In the genomic region with DNA sequence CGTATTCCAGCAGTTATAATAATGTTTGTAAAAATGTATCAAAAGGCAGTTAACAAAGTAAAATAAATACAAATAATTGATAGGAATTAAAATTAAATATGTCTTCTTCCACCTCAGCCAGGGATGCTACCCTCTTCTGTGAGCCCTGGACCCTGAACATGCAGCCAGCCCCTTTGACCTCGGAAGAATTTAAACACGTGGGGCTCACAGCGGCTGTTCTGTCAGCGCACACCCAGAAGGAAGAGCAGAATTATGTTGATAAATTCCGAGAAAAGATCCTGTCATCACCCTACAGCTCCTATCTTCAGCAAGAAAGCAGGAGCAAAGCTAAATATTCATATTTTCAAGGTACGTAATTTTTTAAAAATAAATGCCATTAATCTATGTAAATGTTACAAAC, we compare ENCODE assay signal across 1 cellular context.
TF ChIP-seq lines count a peak whose summit lies in the region.

No MANE protein-coding gene starts in this region.

TF ChIP-seq in K562, 482 proteins besides CTCF, POLR2A, EP300 and RAD21 (continued from another document):
- TF ChIP-seq, protein P1, sequence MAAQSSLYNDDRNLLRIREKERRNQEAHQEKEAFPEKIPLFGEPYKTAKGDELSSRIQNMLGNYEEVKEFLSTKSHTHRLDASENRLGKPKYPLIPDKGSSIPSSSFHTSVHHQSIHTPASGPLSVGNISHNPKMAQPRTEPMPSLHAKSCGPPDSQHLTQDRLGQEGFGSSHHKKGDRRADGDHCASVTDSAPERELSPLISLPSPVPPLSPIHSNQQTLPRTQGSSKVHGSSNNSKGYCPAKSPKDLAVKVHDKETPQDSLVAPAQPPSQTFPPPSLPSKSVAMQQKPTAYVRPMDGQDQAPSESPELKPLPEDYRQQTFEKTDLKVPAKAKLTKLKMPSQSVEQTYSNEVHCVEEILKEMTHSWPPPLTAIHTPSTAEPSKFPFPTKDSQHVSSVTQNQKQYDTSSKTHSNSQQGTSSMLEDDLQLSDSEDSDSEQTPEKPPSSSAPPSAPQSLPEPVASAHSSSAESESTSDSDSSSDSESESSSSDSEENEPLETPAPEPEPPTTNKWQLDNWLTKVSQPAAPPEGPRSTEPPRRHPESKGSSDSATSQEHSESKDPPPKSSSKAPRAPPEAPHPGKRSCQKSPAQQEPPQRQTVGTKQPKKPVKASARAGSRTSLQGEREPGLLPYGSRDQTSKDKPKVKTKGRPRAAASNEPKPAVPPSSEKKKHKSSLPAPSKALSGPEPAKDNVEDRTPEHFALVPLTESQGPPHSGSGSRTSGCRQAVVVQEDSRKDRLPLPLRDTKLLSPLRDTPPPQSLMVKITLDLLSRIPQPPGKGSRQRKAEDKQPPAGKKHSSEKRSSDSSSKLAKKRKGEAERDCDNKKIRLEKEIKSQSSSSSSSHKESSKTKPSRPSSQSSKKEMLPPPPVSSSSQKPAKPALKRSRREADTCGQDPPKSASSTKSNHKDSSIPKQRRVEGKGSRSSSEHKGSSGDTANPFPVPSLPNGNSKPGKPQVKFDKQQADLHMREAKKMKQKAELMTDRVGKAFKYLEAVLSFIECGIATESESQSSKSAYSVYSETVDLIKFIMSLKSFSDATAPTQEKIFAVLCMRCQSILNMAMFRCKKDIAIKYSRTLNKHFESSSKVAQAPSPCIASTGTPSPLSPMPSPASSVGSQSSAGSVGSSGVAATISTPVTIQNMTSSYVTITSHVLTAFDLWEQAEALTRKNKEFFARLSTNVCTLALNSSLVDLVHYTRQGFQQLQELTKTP (IDR thresholded peaks at IDR 0.05; ENCODE audit: low read depth in 1 of 2, partially characterized antibody in 2 of 2) = no peak
- no peak for TF ChIP-seq NR0B1 (IDR thresholded peaks at IDR 0.05; ENCODE audit: partially characterized antibody)
- peak; percentile 93 for TF ChIP-seq NR2C1 (IDR thresholded peaks at IDR 0.05)
- TF ChIP-seq NR2C1 (tag; IDR thresholded peaks at IDR 0.05) = peak; percentile 93
- no peak for TF ChIP-seq EWSR1 (IDR thresholded peaks at IDR 0.05; ENCODE audit: borderline replicate concordance, low read depth, partially characterized antibody)
- TF ChIP-seq MAFG (tag; conservative IDR thresholded peaks at IDR 0.05) = no peak
- TF ChIP-seq CREB1 (IDR thresholded peaks at IDR 0.05) = no peak
- no peak for TF ChIP-seq CREB1 (CRISPR knock-in tag; IDR thresholded peaks at IDR 0.05)
- no peak for TF ChIP-seq ETV1 (tag; conservative IDR thresholded peaks at IDR 0.05; ENCODE audit: low read depth)
- TF ChIP-seq NFYB (IDR thresholded peaks at IDR 0.05; ENCODE audit: extremely low read depth, insufficient read length) = no peak
- TF ChIP-seq NKRF (IDR thresholded peaks at IDR 0.05; ENCODE audit: borderline replicate concordance) = no peak
- TF ChIP-seq POLR3G (IDR thresholded peaks at IDR 0.05; ENCODE audit: extremely low read depth, insufficient read length, insufficient replicate concordance) = no peak
- TF ChIP-seq HBP1 (CRISPR knock-in tag; IDR thresholded peaks at IDR 0.05) = no peak
- TF ChIP-seq ZNF311 (CRISPR knock-in tag; IDR thresholded peaks at IDR 0.05) = no peak
- no peak for TF ChIP-seq STAT5A (IDR thresholded peaks at IDR 0.05; ENCODE audit: borderline replicate concordance, low read length)
- 0 out of 2 replicates have a peak, but pooled peaks have one; percentile 41 for TF ChIP-seq MYC (IDR thresholded peaks at IDR 0.05; ENCODE audit: low read depth, low read length)
- TF ChIP-seq MYC (CRISPR knock-in tag; IDR thresholded peaks at IDR 0.05; ENCODE audit: borderline replicate concordance, low read depth) = no peak
- TF ChIP-seq, protein P2, sequence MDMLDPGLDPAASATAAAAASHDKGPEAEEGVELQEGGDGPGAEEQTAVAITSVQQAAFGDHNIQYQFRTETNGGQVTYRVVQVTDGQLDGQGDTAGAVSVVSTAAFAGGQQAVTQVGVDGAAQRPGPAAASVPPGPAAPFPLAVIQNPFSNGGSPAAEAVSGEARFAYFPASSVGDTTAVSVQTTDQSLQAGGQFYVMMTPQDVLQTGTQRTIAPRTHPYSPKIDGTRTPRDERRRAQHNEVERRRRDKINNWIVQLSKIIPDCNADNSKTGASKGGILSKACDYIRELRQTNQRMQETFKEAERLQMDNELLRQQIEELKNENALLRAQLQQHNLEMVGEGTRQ (CRISPR knock-in tag; IDR thresholded peaks at IDR 0.05) = peak; percentile 45
- TF ChIP-seq MEIS2 (IDR thresholded peaks at IDR 0.05; ENCODE audit: partially characterized antibody) = peak; percentile 48
- TF ChIP-seq TAF7 (tag; IDR thresholded peaks at IDR 0.05) = no peak
- TF ChIP-seq ZNF655 (CRISPR knock-in tag; IDR thresholded peaks at IDR 0.05) = no peak
- TF ChIP-seq ZNF197 (CRISPR knock-in tag; IDR thresholded peaks at IDR 0.05; ENCODE audit: low read depth) = no peak
- TF ChIP-seq, protein P3, sequence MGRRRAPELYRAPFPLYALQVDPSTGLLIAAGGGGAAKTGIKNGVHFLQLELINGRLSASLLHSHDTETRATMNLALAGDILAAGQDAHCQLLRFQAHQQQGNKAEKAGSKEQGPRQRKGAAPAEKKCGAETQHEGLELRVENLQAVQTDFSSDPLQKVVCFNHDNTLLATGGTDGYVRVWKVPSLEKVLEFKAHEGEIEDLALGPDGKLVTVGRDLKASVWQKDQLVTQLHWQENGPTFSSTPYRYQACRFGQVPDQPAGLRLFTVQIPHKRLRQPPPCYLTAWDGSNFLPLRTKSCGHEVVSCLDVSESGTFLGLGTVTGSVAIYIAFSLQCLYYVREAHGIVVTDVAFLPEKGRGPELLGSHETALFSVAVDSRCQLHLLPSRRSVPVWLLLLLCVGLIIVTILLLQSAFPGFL (CRISPR knock-in tag; IDR thresholded peaks at IDR 0.05) = no peak
- TF ChIP-seq SREBF1 (IDR thresholded peaks at IDR 0.05; ENCODE audit: borderline replicate concordance, low read depth, low read length) = no peak
- TF ChIP-seq, protein P4, sequence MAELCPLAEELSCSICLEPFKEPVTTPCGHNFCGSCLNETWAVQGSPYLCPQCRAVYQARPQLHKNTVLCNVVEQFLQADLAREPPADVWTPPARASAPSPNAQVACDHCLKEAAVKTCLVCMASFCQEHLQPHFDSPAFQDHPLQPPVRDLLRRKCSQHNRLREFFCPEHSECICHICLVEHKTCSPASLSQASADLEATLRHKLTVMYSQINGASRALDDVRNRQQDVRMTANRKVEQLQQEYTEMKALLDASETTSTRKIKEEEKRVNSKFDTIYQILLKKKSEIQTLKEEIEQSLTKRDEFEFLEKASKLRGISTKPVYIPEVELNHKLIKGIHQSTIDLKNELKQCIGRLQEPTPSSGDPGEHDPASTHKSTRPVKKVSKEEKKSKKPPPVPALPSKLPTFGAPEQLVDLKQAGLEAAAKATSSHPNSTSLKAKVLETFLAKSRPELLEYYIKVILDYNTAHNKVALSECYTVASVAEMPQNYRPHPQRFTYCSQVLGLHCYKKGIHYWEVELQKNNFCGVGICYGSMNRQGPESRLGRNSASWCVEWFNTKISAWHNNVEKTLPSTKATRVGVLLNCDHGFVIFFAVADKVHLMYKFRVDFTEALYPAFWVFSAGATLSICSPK (IDR thresholded peaks at IDR 0.05; ENCODE audit: borderline replicate concordance) = no peak
- no peak for TF ChIP-seq NFE2 (IDR thresholded peaks at IDR 0.05; ENCODE audit: low read depth)
- no peak for TF ChIP-seq CBX1 (IDR thresholded peaks at IDR 0.05; ENCODE audit: low read depth)
- no peak for TF ChIP-seq STAT5B (CRISPR knock-in tag; IDR thresholded peaks at IDR 0.05)
- no peak for TF ChIP-seq KLF1 (tag; IDR thresholded peaks at IDR 0.05)
- TF ChIP-seq HMG20A (CRISPR knock-in tag; conservative IDR thresholded peaks at IDR 0.05) = no peak
- TF ChIP-seq DPF2 (IDR thresholded peaks at IDR 0.05) = no peak
- no peak for TF ChIP-seq CHD1 (IDR thresholded peaks at IDR 0.05; ENCODE audit: low read length)
- no peak for TF ChIP-seq CAMTA2 (CRISPR knock-in tag; conservative IDR thresholded peaks at IDR 0.05)
- TF ChIP-seq TARDBP (IDR thresholded peaks at IDR 0.05) = no peak
